In the genomic region with DNA sequence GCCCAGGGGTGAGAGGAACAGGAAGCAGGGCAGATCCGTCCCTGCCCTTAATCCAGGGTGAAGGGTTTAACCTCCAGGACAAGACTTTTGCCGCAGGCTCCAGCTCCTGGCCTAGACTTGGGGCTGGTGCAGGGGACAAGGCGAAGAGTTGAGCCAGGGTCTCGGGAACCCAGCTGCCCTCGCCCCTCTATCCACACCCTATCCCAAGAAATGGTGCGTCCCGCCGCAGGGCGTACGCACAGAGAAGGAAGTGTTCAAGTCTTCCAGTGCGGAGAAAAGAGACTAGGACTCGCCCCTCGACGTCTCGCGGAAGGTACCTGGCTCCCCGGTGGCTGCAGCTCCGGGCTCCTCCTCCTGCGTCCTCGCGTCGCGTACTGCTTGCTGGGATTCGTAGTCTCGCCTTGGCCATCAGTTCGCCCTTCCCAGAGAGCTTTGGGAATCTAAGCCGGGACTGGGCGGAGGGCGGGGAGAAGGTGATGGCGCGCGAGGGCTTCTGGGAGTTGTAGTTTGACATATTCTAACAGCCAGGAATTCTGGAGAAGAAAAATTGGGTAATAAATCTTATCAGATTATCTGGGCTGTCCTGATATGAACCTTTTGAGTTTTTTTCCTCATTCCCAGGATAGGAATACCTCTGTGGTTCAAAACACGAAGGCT, we compare ENCODE assay signal across 8 cellular contexts. TPM values are rescaled to one million over a fixed set of nuclear protein-coding genes. Genes with fewer than 3 reads are reported as not detected.
DNase-seq lines count a peak whose midpoint lies in the region; FAIRE-seq and TF ChIP-seq lines count a peak whose summit lies in the region.

A gene with protein sequence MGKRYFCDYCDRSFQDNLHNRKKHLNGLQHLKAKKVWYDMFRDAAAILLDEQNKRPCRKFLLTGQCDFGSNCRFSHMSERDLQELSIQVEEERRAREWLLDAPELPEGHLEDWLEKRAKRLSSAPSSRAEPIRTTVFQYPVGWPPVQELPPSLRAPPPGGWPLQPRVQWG (minus strand): TSS at position 376 of the 657 bp plus-strand sequence. CDS start 18,463 bp downstream, outside the sequence.

- CTCF ChIA-PET in activated naive CD4-positive, alpha-beta T cell treated with anti-CD3 and anti-CD28 coated beads, Interleukin-2, amount 10 ng/mL, durations not matched to agents 7 days and 5 days (lab: Charles Lee), result interaction anchor here (1.1 to 1.4 kb wide), 3 partner anchors 13 to 238 kb away, joined by 3 to 5 read pairs (median 3); no protein-coding TSS in a partner anchor

- H3K4me1 Mint-ChIP-seq in activated naive CD4-positive, alpha-beta T cell treated with anti-CD3 and anti-CD28 coated beads, Interleukin-2, amount 10 ng/mL, durations not matched to agents 7 days and 5 days, result peaks cover 39% of the 10 kb centered on the region

- DNase-seq in GF-D8 (lab: John Stamatoyannopoulos, UW) (peak; percentile 93), HFF-Myc (ENCODE audit: extremely low read depth, low read depth) (peak; percentile 93), NB4 (ENCODE audit: low read depth) (peak; percentile 98), SK-N-MC (ENCODE audit: low read depth, low spot score) (peak; percentile 92), frontal cortex (ENCODE audit: low spot score in 2 of 2) (peak; percentile 85 to 99), neuronal stem cell (ENCODE audit: low spot score) (peak; percentile 95)
- DNase-seq in activated naive CD4-positive, alpha-beta T cell treated with anti-CD3 and anti-CD28 coated beads, Interleukin-2, amount 10 ng/mL, durations not matched to agents 7 days and 5 days, result peak; percentile 97

- H2BK12ac ChIP-seq in neuronal stem cell (ENCODE audit: low read length), result no peak within 1 kb of the TSS

- H3K18ac ChIP-seq in neuronal stem cell (ENCODE audit: low read length), result peak within 1 kb of the TSS; percentile 98

- no peak within 1 kb of the TSS for H2BK15ac ChIP-seq in neuronal stem cell (ENCODE audit: low read length)

- H3K4me3 Mint-ChIP-seq in activated naive CD4-positive, alpha-beta T cell treated with anti-CD3 and anti-CD28 coated beads, Interleukin-2, amount 10 ng/mL, durations not matched to agents 7 days and 5 days, result peak within 1 kb of the TSS; percentile 99

- TF ChIP-seq CTCF in HFF-Myc (IDR thresholded peaks at IDR 0.05; ENCODE audit: low read depth, low read length, missing control alignments) (no peak), NB4 (IDR thresholded peaks at IDR 0.05; ENCODE audit: low read depth, low read length) (no peak), subcutaneous adipose tissue (IDR thresholded peaks at IDR 0.05; ENCODE audit: low read depth) (no peak)

- peak within 1 kb of the TSS; percentile 94 for H3K14ac ChIP-seq in neuronal stem cell (ENCODE audit: low read length)

- peak; percentile 35 for TF ChIP-seq POLR2A in NB4 (IDR thresholded peaks at IDR 0.05; ENCODE audit: extremely low read depth, insufficient read length)

- H3K4ac ChIP-seq in neuronal stem cell (ENCODE audit: low read length), result no peak within 1 kb of the TSS

- no peaks in the 10 kb centered on the region for H3K27me3 ChIP-seq in neuronal stem cell (ENCODE audit: control insufficient read depth in 3 of 3, insufficient read depth in 3 of 3, low read depth in 1 of 3, low read length in 3 of 3)

- H3K27ac ChIP-seq in SK-N-MC (peak within 1 kb of the TSS; percentile 96), neuronal stem cell (replicated peaks; ENCODE audit: low read length) (peak within 1 kb of the TSS; percentile 6)

- peak within 1 kb of the TSS; percentile 30 for H2BK5ac ChIP-seq in neuronal stem cell (ENCODE audit: low read length)

- peak within 1 kb of the TSS; percentile 80 for H2AFZ ChIP-seq in neuronal stem cell (ENCODE audit: low read length)

- no peaks in the 10 kb centered on the region for H3K27me3 Mint-ChIP-seq in activated naive CD4-positive, alpha-beta T cell treated with anti-CD3 and anti-CD28 coated beads, Interleukin-2, amount 10 ng/mL, durations not matched to agents 7 days and 5 days

- H3K23ac ChIP-seq in neuronal stem cell (ENCODE audit: low read depth, low read length, poor library complexity), result peak within 1 kb of the TSS; percentile 40

- no peaks in the 10 kb centered on the region for H3K9me3 Mint-ChIP-seq in activated naive CD4-positive, alpha-beta T cell treated with anti-CD3 and anti-CD28 coated beads, Interleukin-2, amount 10 ng/mL, durations not matched to agents 7 days and 5 days

- H3K9ac ChIP-seq in SK-N-MC (ENCODE audit: insufficient read length), result peak within 1 kb of the TSS; percentile 97
- peak within 1 kb of the TSS; percentile 100 for H3K9ac ChIP-seq in neuronal stem cell (ENCODE audit: low read depth, low read length, poor library complexity)

- no peak within 1 kb of the TSS for H2BK120ac ChIP-seq in neuronal stem cell (ENCODE audit: low read depth, low read length)

- peaks cover 5 to 8% of the 10 kb centered on the region in 2 donors for H3K4me1 ChIP-seq in neuronal stem cell (ENCODE audit: control insufficient read depth in 2 of 2, insufficient read depth in 1 of 2, low read depth in 1 of 2, low read length in 2 of 2)

- H3K36me3 Mint-ChIP-seq in activated naive CD4-positive, alpha-beta T cell treated with anti-CD3 and anti-CD28 coated beads, Interleukin-2, amount 10 ng/mL, durations not matched to agents 7 days and 5 days, result peaks cover 20% of the 10 kb centered on the region

- H4K91ac ChIP-seq in neuronal stem cell (ENCODE audit: low read depth, low read length, poor library complexity), result no peak within 1 kb of the TSS

- H3K4me2 ChIP-seq in neuronal stem cell (ENCODE audit: insufficient read depth, low read length, poor library complexity, severe bottlenecking), result peak within 1 kb of the TSS; percentile 75

- H3K36me3 ChIP-seq in SK-N-MC (ENCODE audit: insufficient read depth, low read length) (peaks cover 23% of the 10 kb centered on the region), neuronal stem cell (replicated peaks in 1 of 2; ENCODE audit: control insufficient read depth in 2 of 2, insufficient read depth in 2 of 2, low read length in 2 of 2) (peaks cover 12 to 24% of the 10 kb centered on the region in 2 donors)

- peak within 1 kb of the TSS; percentile 8 for H2AK5ac ChIP-seq in neuronal stem cell (ENCODE audit: low read depth, low read length)

- peak within 1 kb of the TSS; percentile 68 for H4K8ac ChIP-seq in neuronal stem cell (ENCODE audit: low read depth, low read length)

- H3K9me3 ChIP-seq in SK-N-MC (ENCODE audit: low read depth, low read length) (no peaks in the 10 kb centered on the region), neuronal stem cell (replicated peaks in 1 of 2; ENCODE audit: control insufficient read depth in 2 of 2, insufficient read depth in 1 of 2, low read depth in 1 of 2, low read length in 2 of 2) (no peaks in the 10 kb centered on the region)

- H3K79me1 ChIP-seq in neuronal stem cell (ENCODE audit: low read depth, low read length), result peaks cover 6% of the 10 kb centered on the region

- H3K4me3 ChIP-seq in HFF-Myc (replicated peaks; ENCODE audit: low read depth, low read length) (peak within 1 kb of the TSS; percentile 87), NB4 (ENCODE audit: low read depth, low read length) (peak within 1 kb of the TSS; percentile 95), SK-N-MC (peak within 1 kb of the TSS; percentile 99), neuronal stem cell (ENCODE audit: low read length in 2 of 2) (peak within 1 kb of the TSS; percentile 94 to 97)

- no peak for FAIRE-seq in frontal cortex (lab: Jason Lieb, UNC)

- H3K27ac Mint-ChIP-seq in activated naive CD4-positive, alpha-beta T cell treated with anti-CD3 and anti-CD28 coated beads, Interleukin-2, amount 10 ng/mL, durations not matched to agents 7 days and 5 days, result peak within 1 kb of the TSS; percentile 91

- no CpG with 5 or more reads among the region's 33 CpGs for WGBS in neuronal stem cell (ENCODE audit: extremely low coverage in 2 of 2, insufficient read length in 2 of 2, insufficient replicate concordance in 1 of 2), 2 donors

RNA-seq across cellular contexts. Expression of the gene that starts here (rescaled TPM):
- total RNA-seq in frontal cortex (13.9 TPM), subcutaneous adipose tissue (10 to 100 TPM; 12.1 to 23.8 (median 17.0) TPM)
- polyA plus RNA-seq in neuronal stem cell (2013, experiment 1 of 2), result 23.3 TPM
- 23.0 TPM for polyA plus RNA-seq in neuronal stem cell (2013, experiment 2 of 2)

Comparison
In these comparisons a context has a peak if more than half of its experiments do, and no peak if none do; other contexts are left out.
1. Peak in every context shown above with its lines: DNase-seq, H3K4me3 ChIP-seq and H3K27ac ChIP-seq.